21 cellular contexts compared by ENCODE assay signal in genomic region chr3:74268753-74269152, GRCh38.
DNase-seq lines count a peak whose midpoint lies in the region; ATAC-seq and TF ChIP-seq lines count a peak whose summit lies in the region.
"Had no signal": no experiment of that assay in that cellular context is flagged by ENCODE, and none has a peak within 500 bp of the region (broad histone marks: within the 10 kb centered on the region; RNA-seq: fewer than 3 reads in every experiment).

No MANE protein-coding gene starts in this region.

- H4K20me1 ChIP-seq in GM23248 (ENCODE audit: insufficient read depth) (no peaks in the 10 kb centered on the region), mammary epithelial cell (ENCODE audit: insufficient read depth, low read length) (no peaks in the 10 kb centered on the region)
- H4K20me1 ChIP-seq: BLaER1 treated with 17β-estradiol and CSF1 and Interleukin-3, amounts not matched to agents 10 nM and 100 nM had no signal

- DNase-seq in GM23248 (peak; percentile 75), mammary epithelial cell (peak; percentile 75), fibroblast of mammary gland (ENCODE audit: low read depth) (peak; percentile 53), MV-4-11 (lab: John Stamatoyannopoulos, UW) (no peak), body of pancreas (no peak), NCI-H2081 treated with DMSO at 0.1 percent for 48 hours (lab: John Stamatoyannopoulos, UW) (no peak)
- DNase-seq: CD8-positive, alpha-beta T cell; DND-41; MM.1S; NCI-H1092 treated with DMSO at 0.1 percent for 48 hours; NCI-H1436 treated with DMSO at 0.1 percent for 48 hours; NCI-H1930; NCI-H226; NCI-H510A treated with DMSO at 0.1 percent for 48 hours; NCI-H774; NK-92 treated with Interleukin-12 subunit alpha and Interleukin-12 subunit beta, amount 100 ng/mL, for 24 hours; SIG-M5; SK-N-SH had no signal

- no peaks in the 10 kb centered on the region for H3K27me3 ChIP-seq in GM23248 (replicated peaks; ENCODE audit: insufficient read depth)
- H3K27me3 ChIP-seq in mammary epithelial cell (ENCODE audit: insufficient read depth, low read length): no peaks in the 10 kb centered on the region
- no peaks in the 10 kb centered on the region for H3K27me3 ChIP-seq in skeletal muscle satellite cell (ENCODE audit: control insufficient read depth, insufficient read depth, low read length)
- H3K27me3 ChIP-seq in body of pancreas: no peaks in the 10 kb centered on the region
- H3K27me3 ChIP-seq: BLaER1 treated with 17β-estradiol and CSF1 and Interleukin-3, amounts not matched to agents 10 nM and 100 nM had no signal

- peaks cover 45% of the 10 kb centered on the region for H3K4me1 ChIP-seq in GM23248 (ENCODE audit: insufficient read depth)
- peaks cover 16% of the 10 kb centered on the region for H3K4me1 ChIP-seq in mammary epithelial cell (ENCODE audit: insufficient read depth, low read length)
- peaks cover 14% of the 10 kb centered on the region for H3K4me1 ChIP-seq in skeletal muscle satellite cell (ENCODE audit: control insufficient read depth, insufficient read depth, low read length)
- no peaks in the 10 kb centered on the region for H3K4me1 ChIP-seq in body of pancreas

- CTCF ChIA-PET in mammary epithelial cell (lab: Charles Lee; ENCODE audit: low non-redundant PET): interaction anchor here (0.7 kb wide), 1 partner anchor 60 kb away, joined by 6 read pairs; no protein-coding TSS in a partner anchor

- H3K79me2 ChIP-seq in GM23248 (ENCODE audit: insufficient read depth): no peaks in the 10 kb centered on the region
- no peaks in the 10 kb centered on the region for H3K79me2 ChIP-seq in mammary epithelial cell (ENCODE audit: insufficient read depth, low read length)

- H3K9me3 ChIP-seq in GM23248 (ENCODE audit: low read depth): no peaks in the 10 kb centered on the region
- H3K9me3 ChIP-seq in mammary epithelial cell (replicated peaks; ENCODE audit: insufficient read depth, low read length): no peaks in the 10 kb centered on the region
- no peaks in the 10 kb centered on the region for H3K9me3 ChIP-seq in skeletal muscle satellite cell (replicated peaks; ENCODE audit: low read length)
- H3K9me3 ChIP-seq in body of pancreas: no peaks in the 10 kb centered on the region
- H3K9me3 ChIP-seq: BLaER1 treated with 17β-estradiol and CSF1 and Interleukin-3, amounts not matched to agents 10 nM and 100 nM; SK-N-SH had no signal

- H3K9ac ChIP-seq in GM23248: no peak overlapping the region
- H3K9ac ChIP-seq in mammary epithelial cell (ENCODE audit: insufficient read depth, low read length): no peak overlapping the region
- no peak overlapping the region for H3K9ac ChIP-seq in skeletal muscle satellite cell (ENCODE audit: low read depth, low read length)
- H3K9ac ChIP-seq: BLaER1 treated with 17β-estradiol and CSF1 and Interleukin-3, amounts not matched to agents 10 nM and 100 nM; SK-N-SH had no signal

- no peak for ATAC-seq in body of pancreas
- ATAC-seq: CD8-positive, alpha-beta T cell; K562 had no signal

- in situ Hi-C loops in GM23248 (cut with MboI) (no loop called here), mammary epithelial cell (cut with MboI; ENCODE audit: low sequenced_read_pairs in 2 of 2) (no loop called here)

- H3K9me2 ChIP-seq in GM23248 (ENCODE audit: insufficient read depth): no peaks in the 10 kb centered on the region
- H3K9me2 ChIP-seq: SK-N-SH had no signal

- H2AFZ ChIP-seq in GM23248: no peak overlapping the region
- no peak overlapping the region for H2AFZ ChIP-seq in mammary epithelial cell (ENCODE audit: low read depth, low read length)

- H3F3A ChIP-seq in GM23248 (ENCODE audit: insufficient read depth): peaks cover 22% of the 10 kb centered on the region

- no peak for TF ChIP-seq POLR2A in body of pancreas (IDR thresholded peaks at IDR 0.05)

- H3K36me3 ChIP-seq in GM23248 (ENCODE audit: low read depth): no peaks in the 10 kb centered on the region
- H3K36me3 ChIP-seq in mammary epithelial cell (ENCODE audit: insufficient read depth, low read length): peaks cover 7% of the 10 kb centered on the region
- H3K36me3 ChIP-seq in skeletal muscle satellite cell (ENCODE audit: insufficient read depth, low read length): no peaks in the 10 kb centered on the region
- no peaks in the 10 kb centered on the region for H3K36me3 ChIP-seq in body of pancreas (replicated peaks in 1 of 2; ENCODE audit: insufficient read depth in 1 of 2, low read depth in 2 of 2)
- H3K36me3 ChIP-seq: BLaER1 treated with 17β-estradiol and CSF1 and Interleukin-3, amounts not matched to agents 10 nM and 100 nM had no signal

- 16 to 27% methylated on average over 2 of the region's 2 CpGs for WGBS in GM23248 (ENCODE audit: low coverage in 1 of 2, low lambda C conversion rate in 2 of 2, missing lambda C conversion rate in 2 of 2), 2 experiments
- WGBS in mammary epithelial cell (ENCODE audit: low coverage, missing lambda C conversion rate): 38% methylated on average over 2 of the region's 2 CpGs
- WGBS in body of pancreas, 2 donors: 64 to 66% methylated on average over 2 of the region's 2 CpGs

- no TSS peak for BruUV-seq in mammary epithelial cell (replicated peaks; lab: Mats Ljungman, UMichigan)

- peak overlapping the region; percentile 26 for H3K4me2 ChIP-seq in GM23248 (ENCODE audit: unreplicated experiment)
- peak overlapping the region; percentile 5 for H3K4me2 ChIP-seq in mammary epithelial cell (ENCODE audit: insufficient read depth, low read depth, low read length)
- peak overlapping the region; percentile 14 for H3K4me2 ChIP-seq in skeletal muscle satellite cell (ENCODE audit: low read length)
- H3K4me2 ChIP-seq: BLaER1 treated with 17β-estradiol and CSF1 and Interleukin-3, amounts not matched to agents 10 nM and 100 nM; SK-N-SH had no signal

- dilution Hi-C loops in mammary epithelial cell (cut with HindIII; ENCODE audit: low sequenced_read_pairs): no loop called here

- H3K27ac ChIP-seq in GM23248: 0 out of 2 replicates have a peak overlapping the region, but pooled peaks have one; percentile 10
- peak overlapping the region; percentile 11 for H3K27ac ChIP-seq in mammary epithelial cell (ENCODE audit: insufficient read depth, low read depth, low read length)
- H3K27ac ChIP-seq in body of pancreas: no peak overlapping the region
- H3K27ac ChIP-seq: BLaER1 treated with 17β-estradiol and CSF1 and Interleukin-3, amounts not matched to agents 10 nM and 100 nM had no signal

- H3K4me3 ChIP-seq in GM23248 (no peak overlapping the region), mammary epithelial cell (replicated peaks in 1 of 3; ENCODE audit: insufficient read depth in 1 of 3, low read depth in 2 of 3, low read length in 3 of 3) (no peak overlapping the region), fibroblast of mammary gland (ENCODE audit: control insufficient read depth, low read depth, low read length) (no peak overlapping the region), skeletal muscle satellite cell (ENCODE audit: low read length) (no peak overlapping the region), body of pancreas (no peak overlapping the region)
- H3K4me3 ChIP-seq: BLaER1 treated with 17β-estradiol and CSF1 and Interleukin-3, amounts not matched to agents 10 nM and 100 nM; K562 had no signal

- intact Hi-C loops in mammary epithelial cell (cut with micrococcal nuclease): loop anchor here (5.0 to 10.0 kb wide), 3 partner anchors 404 to 734 kb away; no protein-coding TSS in a partner anchor
- intact Hi-C loops in body of pancreas (cut with DNase I): no loop called here

- TF ChIP-seq CTCF in mammary epithelial cell (conservative IDR thresholded peaks at IDR 0.05 in 1 of 2, IDR thresholded peaks at IDR 0.05 in 1 of 2; ENCODE audit: extremely low read depth in 1 of 2, insufficient read depth in 1 of 2, low read depth in 1 of 2, low read length in 2 of 2): no peak
- TF ChIP-seq CTCF in fibroblast of mammary gland (conservative IDR thresholded peaks at IDR 0.05; ENCODE audit: control insufficient read depth, insufficient read depth, low read depth, low read length): no peak
- no peak for TF ChIP-seq CTCF in body of pancreas (IDR thresholded peaks at IDR 0.05)

Comparison
In these comparisons a context has a peak if more than half of its experiments do, and no peak if none do; other contexts are left out.
1. DNase-seq: peak in GM23248 (single experiment), mammary epithelial cell (single experiment) and fibroblast of mammary gland (single experiment); none in MV-4-11 (single experiment), body of pancreas (0 of 4) and NCI-H2081 treated with DMSO at 0.1 percent for 48 hours (single experiment).
2. H3K27ac ChIP-seq: peak in GM23248 (single experiment) and mammary epithelial cell (single experiment); none in body of pancreas (0 of 4).
3. Peak in every context shown above with its lines, with median percentiles within 50 percentile points of each other: H3K4me2 ChIP-seq.